Comparison of ENCODE assay signal across 11 cellular contexts in genomic region chrX:25003066-25003849, GRCh38. TPM values are rescaled to one million over a fixed set of nuclear protein-coding genes. Genes with fewer than 3 reads are reported as not detected.
DNase-seq lines count a peak whose midpoint lies in the region; ATAC-seq, FAIRE-seq and TF ChIP-seq lines count a peak whose summit lies in the region.
"Had no signal": no experiment of that assay in that cellular context is flagged by ENCODE, and none has a peak within 500 bp of the region (broad histone marks: within the 10 kb centered on the region; RNA-seq: fewer than 3 reads in every experiment).

No MANE protein-coding gene starts in this region.

- no peak for ATAC-seq in natural killer cell treated with Interleukin-12 subunit alpha and Interleukin-12 subunit beta and Interleukin-15 and Interleukin-18, amount 100 ng/mL, for 72 hours
- ATAC-seq in natural killer cell, result no peak
- no peak for ATAC-seq in memory B cell (ENCODE audit: low read depth)
- ATAC-seq: sciatic nerve had no signal

- intact Hi-C loops in natural killer cell (cut with micrococcal nuclease), result no loop called here

- no peak for TF ChIP-seq CTCF in natural killer cell (IDR thresholded peaks at IDR 0.05)
- TF ChIP-seq CTCF in bronchial epithelial cell (IDR thresholded peaks at IDR 0.05; ENCODE audit: insufficient read depth, low read length, severe bottlenecking), result no peak

- DNase-seq in natural killer cell treated with Interleukin-12 subunit alpha and Interleukin-12 subunit beta and Interleukin-15 and Interleukin-18, amount 100 ng/mL, for 72 hours (ENCODE audit: low spot score), result no peak
- DNase-seq in natural killer cell (no peak), bronchial epithelial cell (ENCODE audit: low read depth) (peak; percentile 17), memory B cell (ENCODE audit: low spot score in 2 of 2) (no peak), NCI-H2081 (lab: John Stamatoyannopoulos, UW) (no peak), NCI-H524 treated with DMSO at 0.1 percent for 48 hours (lab: John Stamatoyannopoulos, UW) (no peak), NCI-H1694 (lab: John Stamatoyannopoulos, UW) (no peak), cerebellar nuclear complex (lab: John Stamatoyannopoulos, UW) (no peak)
- DNase-seq: dorsolateral prefrontal cortex had no signal

- H3K27ac Mint-ChIP-seq in natural killer cell treated with Interleukin-12 subunit alpha and Interleukin-12 subunit beta and Interleukin-15 and Interleukin-18, amount 100 ng/mL, for 72 hours, result no peak overlapping the region
- no peak overlapping the region for H3K27ac Mint-ChIP-seq in natural killer cell
- H3K27ac Mint-ChIP-seq in memory B cell, result peak overlapping the region; percentile 76

- peak overlapping the region; percentile 47 for H3K4me3 Mint-ChIP-seq in natural killer cell treated with Interleukin-12 subunit alpha and Interleukin-12 subunit beta and Interleukin-15 and Interleukin-18, amount 100 ng/mL, for 72 hours
- H3K4me3 Mint-ChIP-seq in natural killer cell, result no peak overlapping the region
- H3K4me3 Mint-ChIP-seq in memory B cell, result peak overlapping the region; percentile 79

- H3K36me3 ChIP-seq in bronchial epithelial cell (ENCODE audit: control insufficient read depth, insufficient read depth, low read length), result no peaks in the 10 kb centered on the region

- peaks cover 15% of the 10 kb centered on the region for H3K27me3 ChIP-seq in bronchial epithelial cell (ENCODE audit: control insufficient read depth, insufficient read depth, low read length)

- peaks cover 5 to 9% of the 10 kb centered on the region in 2 donors for H3K4me1 Mint-ChIP-seq in natural killer cell treated with Interleukin-12 subunit alpha and Interleukin-12 subunit beta and Interleukin-15 and Interleukin-18, amount 100 ng/mL, for 72 hours (ENCODE audit: low read depth in 2 of 2)
- H3K4me1 Mint-ChIP-seq in natural killer cell (peaks cover 4 to 19% of the 10 kb centered on the region in 2 donors), memory B cell (peaks cover 9% of the 10 kb centered on the region)

- peak overlapping the region; percentile 36 for H3K4me3 ChIP-seq in bronchial epithelial cell (ENCODE audit: low read depth, low read length)

- no peak for FAIRE-seq in bronchial epithelial cell (lab: Jason Lieb, UNC)

- H3K36me3 Mint-ChIP-seq in natural killer cell treated with Interleukin-12 subunit alpha and Interleukin-12 subunit beta and Interleukin-15 and Interleukin-18, amount 100 ng/mL, for 72 hours, result no peaks in the 10 kb centered on the region
- peaks cover 6% of the 10 kb centered on the region for H3K36me3 Mint-ChIP-seq in natural killer cell
- peaks cover 5% of the 10 kb centered on the region for H3K36me3 Mint-ChIP-seq in memory B cell

- H3K9me3 Mint-ChIP-seq in natural killer cell treated with Interleukin-12 subunit alpha and Interleukin-12 subunit beta and Interleukin-15 and Interleukin-18, amount 100 ng/mL, for 72 hours, result no peaks in the 10 kb centered on the region
- H3K9me3 Mint-ChIP-seq in natural killer cell (no peaks in the 10 kb centered on the region), memory B cell (no peaks in the 10 kb centered on the region)

- peaks cover 26 to 43% of the 10 kb centered on the region in 2 donors for H3K27me3 Mint-ChIP-seq in natural killer cell treated with Interleukin-12 subunit alpha and Interleukin-12 subunit beta and Interleukin-15 and Interleukin-18, amount 100 ng/mL, for 72 hours
- H3K27me3 Mint-ChIP-seq in natural killer cell (ENCODE audit: low read depth in 2 of 2), result peaks cover 37 to 51% of the 10 kb centered on the region in 2 donors
- H3K27me3 Mint-ChIP-seq in memory B cell, result peaks cover 10% of the 10 kb centered on the region

RNA-seq across cellular contexts. Expression of gene ARX, which starts 12.5 kb away (rescaled TPM):
- not detected for total RNA-seq in natural killer cell treated with Interleukin-12 subunit alpha and Interleukin-12 subunit beta and Interleukin-15 and Interleukin-18, amount 100 ng/mL, for 72 hours
- total RNA-seq in natural killer cell (not detected), bronchial epithelial cell (not detected in 2 replicates)
- total RNA-seq: kidney epithelial cell, sciatic nerve had no signal
